23 cellular contexts compared by ENCODE assay signal in genomic region chr20:48195121-48195870, GRCh38.
"Had no signal": no experiment of that assay in that cellular context is flagged by ENCODE, and none has a peak within 500 bp of the region (broad histone marks: within the 10 kb centered on the region; RNA-seq: fewer than 3 reads in every experiment).

No MANE protein-coding gene starts in this region.

- ATAC-seq: activated T-helper 17 cell treated with anti-CD3 and anti-CD28 coated beads, Interleukin-2, amount 50 U/mL, for 72 hours; PC-3; T-cell had no signal

- DNase-seq: activated CD4-positive, alpha-beta memory T cell treated with anti-CD3 and anti-CD28 coated beads for 36 hours; activated CD4-positive, alpha-beta T cell treated with anti-CD3 and anti-CD28 coated beads, Interleukin-2, amount 10 ng/mL, durations not matched to agents 7 days and 5 days; activated CD4-positive, CD25-positive, alpha-beta regulatory T cell; activated CD8-positive, alpha-beta memory T cell treated with anti-CD3 and anti-CD28 coated beads for 24 hours; activated gamma-delta T cell; activated naive CD4-positive, alpha-beta T cell treated with anti-CD3 and anti-CD28 coated beads for 36 hours; activated T-cell treated with anti-CD3 and anti-CD28 coated beads, Interleukin-2, amount 50 U/mL, for 48 hours; cerebellar nuclear complex; KG1; NCI-H1048; NCI-H146; NCI-H187 treated with DMSO at 0.1 percent for 48 hours; NCI-H2081 treated with DMSO at 0.1 percent for 48 hours; NCI-H510A; NCI-H526 treated with DMSO at 0.1 percent for 48 hours; PC-3; SHP77 treated with DMSO at 0.1 percent for 48 hours; T-cell; T-helper 2 cell; T1000 had no signal

- FAIRE-seq: RCC 7860, TTC549 had no signal
